Comparison of ENCODE assay signal across 26 cellular contexts in the genomic region with DNA sequence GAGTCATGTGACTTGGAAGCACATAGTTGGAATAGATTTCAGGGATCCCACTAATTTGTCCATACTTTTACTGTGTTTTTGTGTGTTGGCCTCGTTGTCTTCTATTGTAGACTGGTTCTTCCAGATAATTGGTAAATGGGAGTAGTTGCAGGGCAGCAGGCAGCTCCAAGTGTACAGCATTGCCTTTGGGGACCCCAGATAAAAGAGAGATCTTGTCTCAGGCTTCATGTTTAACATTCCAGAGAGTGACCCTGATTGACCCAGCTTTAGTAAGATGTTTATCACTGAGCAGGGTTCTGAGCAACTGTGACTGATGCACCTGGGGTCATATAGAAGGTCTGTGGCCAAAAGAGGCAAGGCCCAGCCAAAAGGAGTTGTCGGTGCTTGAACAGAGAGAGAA. TPM values are rescaled to one million over a fixed set of nuclear protein-coding genes. Genes with fewer than 3 reads are reported as not detected.
"Had no signal": no experiment of that assay in that cellular context is flagged by ENCODE, and none has a peak within 500 bp of the region (broad histone marks: within the 10 kb centered on the region; RNA-seq: fewer than 3 reads in every experiment).

No MANE protein-coding gene starts in this region.

- H3K9me3 ChIP-seq: lower lobe of right lung, mucosa of descending colon, pancreas, upper lobe of left lung had no signal

- DNase-seq: activated CD4-positive, alpha-beta T cell treated with anti-CD3 and anti-CD28 coated beads, Interleukin-2, amount 50 U/mL, for 48 hours; activated CD4-positive, CD25-positive, alpha-beta regulatory T cell treated with anti-CD3 and anti-CD28 coated beads, Interleukin-2, amount 50 U/mL, for 72 hours; activated gamma-delta T cell; amygdala; dermis blood vessel endothelial cell; effector CD8-positive, alpha-beta T cell; erythroblast; foreskin keratinocyte; lower lobe of right lung; mesendoderm; mucosa of descending colon; pancreas; right cardiac atrium; stimulated activated CD4-positive, alpha-beta T cell treated with anti-CD3 and anti-CD28 coated beads, Interleukin-4, amount 100 ng/mL, for 24 hours; stimulated activated naive CD4-positive, alpha-beta T cell treated with Interleukin-2 at 50 U/mL for 16 hours; upper lobe of left lung had no signal

- H3K4me3 Mint-ChIP-seq: activated T-helper 1 cell treated with anti-CD3 and anti-CD28 coated beads, Interleukin-12 subunit alpha, Interleukin-12 subunit beta, Interleukin-2, Interleukin-4 antibody, amounts not matched to agents 30 ng/mL and 10 ng/mL and 1 ng/mL, durations not matched to agents 14 hours and 24 hours and 36 hours had no signal

- H3K27me3 ChIP-seq: pancreas, upper lobe of left lung had no signal

- H3K27ac ChIP-seq: foreskin keratinocyte, lower lobe of right lung, pancreas, upper lobe of left lung, VCaP had no signal

- H3K4me1 ChIP-seq: foreskin keratinocyte, lower lobe of right lung, pancreas had no signal

- H3K4me3 ChIP-seq: lower lobe of right lung, mucosa of descending colon, pancreas, upper lobe of left lung had no signal

- H3K36me3 ChIP-seq: pancreas had no signal

- ATAC-seq: foreskin keratinocyte, left lobe of liver, lower lobe of right lung, mucosa of descending colon, pancreas had no signal

- H3K27ac Mint-ChIP-seq: activated T-helper 1 cell treated with anti-CD3 and anti-CD28 coated beads, Interleukin-12 subunit alpha, Interleukin-12 subunit beta, Interleukin-2, Interleukin-4 antibody, amounts not matched to agents 30 ng/mL and 10 ng/mL and 1 ng/mL, durations not matched to agents 14 hours and 24 hours and 36 hours had no signal

RNA-seq across cellular contexts. Expression of gene C5orf58, which starts 13.7 kb away (rescaled TPM):
- total RNA-seq: activated naive CD4-positive, alpha-beta T cell treated with anti-CD3 and anti-CD28 coated beads, Interleukin-2, amount 50 U/mL, for 72 hours; activated T-helper 1 cell treated with anti-CD3 and anti-CD28 coated beads, Interleukin-12 subunit alpha, Interleukin-12 subunit beta, Interleukin-2, Interleukin-4 antibody, amounts not matched to agents 30 ng/mL and 10 ng/mL and 1 ng/mL, durations not matched to agents 14 hours and 24 hours and 36 hours; cardiac septum; dermis blood vessel endothelial cell; foreskin keratinocyte; glomerular endothelial cell; kidney epithelial cell; left lobe of liver; lower lobe of right lung; mucosa of descending colon; pancreas; pulmonary artery endothelial cell; SK-MEL-5; T-helper 2 cell treated with Interferon-gamma antibody and Interleukin-4, amounts not matched to agents 100 ng/mL and 5 ng/mL, for 36 hours; upper lobe of left lung had no signal

RNA-seq across cellular contexts. Expression of gene LCP2, which starts 51.1 kb away (rescaled TPM):
- total RNA-seq: foreskin keratinocyte, pulmonary artery endothelial cell had no signal
